ENCODE assay signal across 15 cellular contexts in genomic region chr12:60205500-60205899, GRCh38.
DNase-seq lines count a peak whose midpoint lies in the region; TF ChIP-seq lines count a peak whose summit lies in the region.
"Had no signal": no experiment of that assay in that cellular context is flagged by ENCODE, and none has a peak within 500 bp of the region (broad histone marks: within the 10 kb centered on the region; RNA-seq: fewer than 3 reads in every experiment).

No MANE protein-coding gene starts in this region.

- H3K27me3 ChIP-seq in thyroid gland, result no peaks in the 10 kb centered on the region
- H3K27me3 ChIP-seq: esophagus muscularis mucosa, transverse colon had no signal

- peaks cover 17% of the 10 kb centered on the region for H3K4me1 Mint-ChIP-seq in osteocyte (ENCODE audit: unreplicated experiment)
- H3K4me1 Mint-ChIP-seq: nephron had no signal

- H3K4me3 Mint-ChIP-seq in osteocyte (ENCODE audit: unreplicated experiment), result no peak overlapping the region
- H3K4me3 Mint-ChIP-seq: nephron; T-helper 1 cell treated with Interleukin-12 subunit alpha and Interleukin-12 subunit beta and Interleukin-4 antibody, amounts not matched to agents 30 μg/mL and 1 μg/mL, for 36 hours had no signal

- DNase-seq in NCI-H82 (lab: John Stamatoyannopoulos, UW) (peak; percentile 46), NCI-H82 treated with DMSO at 0.1 percent for 48 hours (lab: John Stamatoyannopoulos, UW; ENCODE audit: unreplicated experiment) (no peak), RKO (ENCODE audit: low spot score) (peak; percentile 13), fibroblast of pulmonary artery (ENCODE audit: low read depth) (peak; percentile 63), thyroid gland (peak; percentile 6 to 18), osteocyte (ENCODE audit: extremely low spot score, unreplicated experiment) (no peak), nucleus accumbens (lab: John Stamatoyannopoulos, UW) (no peak), GM20000 (ENCODE audit: low spot score) (no peak)
- DNase-seq: activated CD4-positive, alpha-beta T cell treated with anti-CD3 and anti-CD28 coated beads, Interleukin-2, amount 50 U/mL, for 4 hours; activated effector memory CD4-positive, alpha-beta T cell treated with anti-CD3 and anti-CD28 coated beads, Interleukin-2, amount 50 U/mL, for 16 hours; NCI-H1105; transverse colon had no signal

- H3K36me3 Mint-ChIP-seq in osteocyte (ENCODE audit: unreplicated experiment), result no peaks in the 10 kb centered on the region

- no peaks in the 10 kb centered on the region for H3K9me3 ChIP-seq in thyroid gland
- H3K9me3 ChIP-seq: esophagus muscularis mucosa, transverse colon had no signal

- no peak for TF ChIP-seq POLR2A in thyroid gland (IDR thresholded peaks at IDR 0.05)

- H3K4me3 ChIP-seq in fibroblast of pulmonary artery (replicated peaks; ENCODE audit: low read depth, low read length), result no peak overlapping the region
- H3K4me3 ChIP-seq in thyroid gland (replicated peaks in 1 of 3), result no peak overlapping the region
- H3K4me3 ChIP-seq: esophagus muscularis mucosa, transverse colon had no signal

- no peak overlapping the region for H3K27ac Mint-ChIP-seq in osteocyte (ENCODE audit: unreplicated experiment)
- H3K27ac Mint-ChIP-seq: nephron; T-helper 1 cell treated with Interleukin-12 subunit alpha and Interleukin-12 subunit beta and Interleukin-4 antibody, amounts not matched to agents 30 μg/mL and 1 μg/mL, for 36 hours had no signal

- no peaks in the 10 kb centered on the region for H3K36me3 ChIP-seq in thyroid gland
- H3K36me3 ChIP-seq: esophagus muscularis mucosa, transverse colon had no signal

- no peaks in the 10 kb centered on the region for H3K27me3 Mint-ChIP-seq in osteocyte (ENCODE audit: unreplicated experiment)

- H3K27ac ChIP-seq in thyroid gland, result no peak overlapping the region
- H3K27ac ChIP-seq: esophagus muscularis mucosa, transverse colon had no signal

- TF ChIP-seq CTCF in fibroblast of pulmonary artery (IDR thresholded peaks at IDR 0.05; ENCODE audit: low read length, missing control alignments) (no peak), thyroid gland (IDR thresholded peaks at IDR 0.05) (no peak), osteocyte (IDR thresholded peaks at IDR 0.05) (no peak), GM20000 (IDR thresholded peaks at IDR 0.05; ENCODE audit: extremely low read depth, missing control alignments) (no peak)

- H3K9me3 Mint-ChIP-seq in osteocyte (ENCODE audit: unreplicated experiment), result no peaks in the 10 kb centered on the region
- H3K9me3 Mint-ChIP-seq: nephron had no signal

- intact Hi-C loops in thyroid gland (cut with DNase I), result no loop called here

- WGBS in thyroid gland, 2 donors, result 82 to 87% methylated on average over 1 of the region's 1 CpG

- no peaks in the 10 kb centered on the region for H3K4me1 ChIP-seq in thyroid gland
- H3K4me1 ChIP-seq: transverse colon had no signal

Comparison
In these comparisons a context has a peak if more than half of its experiments do, and no peak if none do; other contexts are left out.
1. DNase-seq: peak in NCI-H82 (single experiment), RKO (single experiment), fibroblast of pulmonary artery (single experiment) and thyroid gland (2 of 2); none in NCI-H82 treated with DMSO at 0.1 percent for 48 hours (single experiment), osteocyte (single experiment), nucleus accumbens (0 of 56) and GM20000 (single experiment).